30 cellular contexts compared by ENCODE assay signal in the genomic region with DNA sequence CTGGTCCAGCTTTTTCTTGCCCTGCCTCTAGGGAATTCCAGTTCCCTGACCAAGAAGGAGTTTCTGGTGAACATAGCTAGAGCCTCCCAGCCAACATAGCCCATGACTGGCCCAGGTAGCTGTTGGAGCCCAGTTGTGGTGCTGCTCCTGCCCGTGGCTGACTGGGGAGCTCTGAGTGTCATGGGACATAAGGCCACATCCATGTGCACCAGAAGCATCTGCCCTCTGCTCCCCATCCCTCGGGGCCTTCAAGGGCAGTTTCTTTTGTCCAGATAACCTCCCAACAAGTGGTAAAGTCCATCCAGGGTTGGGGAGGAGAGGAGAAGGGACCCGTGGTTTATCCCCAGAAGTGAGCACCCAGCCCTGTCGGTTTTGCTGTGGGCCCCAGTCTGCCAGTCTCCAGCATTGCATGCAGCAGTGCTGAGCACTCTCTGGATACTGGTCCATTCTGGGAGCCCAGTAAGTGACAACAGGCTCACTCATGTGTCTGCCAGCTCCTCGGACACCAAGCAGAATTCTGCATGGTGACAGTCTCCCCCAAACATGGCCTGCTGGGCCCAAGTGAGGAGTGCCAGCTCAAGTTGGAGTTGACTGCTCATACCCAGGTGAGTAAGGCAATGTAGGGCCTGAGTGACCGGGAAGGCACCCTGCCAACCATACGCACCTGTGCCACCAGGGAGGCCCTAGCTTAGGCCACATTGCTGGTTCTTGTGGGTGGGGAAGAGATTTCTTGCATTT.
"Had no signal": no experiment of that assay in that cellular context is flagged by ENCODE, and none has a peak within 500 bp of the region (broad histone marks: within the 10 kb centered on the region; RNA-seq: fewer than 3 reads in every experiment).

No MANE protein-coding gene starts in this region.

- H3K4me2 ChIP-seq: neural progenitor cell had no signal

- H3K9me3 Mint-ChIP-seq: activated T-helper 17 cell treated with anti-CD3 and anti-CD28 coated beads, Interleukin-2, amount 50 U/mL, for 72 hours had no signal

- H3K36me3 Mint-ChIP-seq: neural progenitor cell; stimulated activated effector memory CD8-positive, alpha-beta T cell treated with anti-CD3 and anti-CD28 coated beads, Interleukin-12 subunit alpha, Interleukin-12 subunit beta, amount 100 ng/mL, for 72 hours had no signal

- H3K27me3 ChIP-seq: breast epithelium, gastroesophageal sphincter, neural progenitor cell, ovary, right atrium auricular region, suprapubic skin, transverse colon had no signal

- H3K27ac ChIP-seq: breast epithelium, gastroesophageal sphincter, neural progenitor cell, ovary, psoas muscle, right atrium auricular region, skin epidermis, suprapubic skin, transverse colon, VCaP had no signal

- DNase-seq: activated CD4-positive, alpha-beta memory T cell treated with anti-CD3 and anti-CD28 coated beads, Interleukin-2, amount 10 ng/mL, durations not matched to agents 7 days and 5 days; activated CD4-positive, alpha-beta T cell treated with anti-CD3 and anti-CD28 coated beads, Interleukin-2, amount 10 ng/mL, durations not matched to agents 24 days and 14 days; activated naive CD4-positive, alpha-beta T cell treated with Interleukin-2 at 50 U/mL for 16 hours; activated naive CD8-positive, alpha-beta T cell treated with anti-CD3 and anti-CD28 coated beads for 36 hours; activated T-cell treated with anti-CD3 and anti-CD28 coated beads, Interleukin-2, amount 50 U/mL, for 24 hours; amniotic stem cell; hypothalamus; left cardiac atrium; naive thymus-derived CD4-positive, alpha-beta T cell; ovary; psoas muscle; stimulated activated CD4-positive, alpha-beta T cell treated with anti-CD3 and anti-CD28 coated beads, Interleukin-2, amount 100 ng/mL, for 24 hours; stimulated activated naive CD8-positive, alpha-beta T cell treated with anti-CD3 and anti-CD28 coated beads, Interleukin-15, amount 100 ng/mL, for 72 hours; transverse colon had no signal

- FAIRE-seq: colon, islet of Langerhans, urothelium cell line had no signal

- H3K9ac ChIP-seq: neural progenitor cell had no signal

- H3K4me3 Mint-ChIP-seq: activated CD4-positive, alpha-beta memory T cell treated with anti-CD3 and anti-CD28 coated beads, Interleukin-2, amount 10 ng/mL, durations not matched to agents 7 days and 5 days; activated CD4-positive, alpha-beta T cell treated with anti-CD3 and anti-CD28 coated beads, Interleukin-2, amount 10 ng/mL, durations not matched to agents 24 days and 14 days; activated naive CD8-positive, alpha-beta T cell treated with anti-CD3 and anti-CD28 coated beads for 36 hours; activated T-cell treated with anti-CD3 and anti-CD28 coated beads, Interleukin-2, amount 50 U/mL, for 24 hours; activated T-helper 17 cell treated with anti-CD3 and anti-CD28 coated beads, Interleukin-2, amount 50 U/mL, for 72 hours; central memory CD8-positive, alpha-beta T cell; naive thymus-derived CD4-positive, alpha-beta T cell; neural progenitor cell; stimulated activated effector memory CD8-positive, alpha-beta T cell treated with anti-CD3 and anti-CD28 coated beads, Interleukin-12 subunit alpha, Interleukin-12 subunit beta, amount 100 ng/mL, for 72 hours; stimulated activated naive CD8-positive, alpha-beta T cell treated with anti-CD3 and anti-CD28 coated beads, Interleukin-15, amount 100 ng/mL, for 72 hours; T-helper 2 cell treated with Interferon-gamma antibody and Interleukin-4, amounts not matched to agents 5 μg/mL and 100 μg/mL, for 36 hours had no signal

- H3K9me3 ChIP-seq: breast epithelium, gastroesophageal sphincter, ovary, suprapubic skin had no signal

- ATAC-seq: activated CD4-positive, CD25-positive, alpha-beta regulatory T cell treated with anti-CD3 and anti-CD28 coated beads, Interleukin-2, amount 50 U/mL, for 24 hours; activated T-helper 17 cell treated with anti-CD3 and anti-CD28 coated beads, Interleukin-2, amount 50 U/mL, for 72 hours; gastroesophageal sphincter; left cardiac atrium; psoas muscle; stimulated activated effector memory CD8-positive, alpha-beta T cell treated with anti-CD3 and anti-CD28 coated beads, Interleukin-12 subunit alpha, Interleukin-12 subunit beta, amount 100 ng/mL, for 72 hours; stimulated activated naive CD8-positive, alpha-beta T cell treated with anti-CD3 and anti-CD28 coated beads, Interleukin-15, amount 100 ng/mL, for 72 hours had no signal

- H3K27me3 Mint-ChIP-seq: activated naive CD8-positive, alpha-beta T cell treated with anti-CD3 and anti-CD28 coated beads for 36 hours; activated T-cell treated with anti-CD3 and anti-CD28 coated beads, Interleukin-2, amount 50 U/mL, for 24 hours; activated T-helper 17 cell treated with anti-CD3 and anti-CD28 coated beads, Interleukin-2, amount 50 U/mL, for 72 hours; stimulated activated naive CD8-positive, alpha-beta T cell treated with anti-CD3 and anti-CD28 coated beads, Interleukin-15, amount 100 ng/mL, for 72 hours had no signal

- H3K4me1 ChIP-seq: breast epithelium, gastroesophageal sphincter, neural progenitor cell, psoas muscle, right atrium auricular region, suprapubic skin, transverse colon had no signal

- H3K4me3 ChIP-seq: breast epithelium, gastroesophageal sphincter, lung, neural progenitor cell, ovary, psoas muscle, right atrium auricular region, skin epidermis, suprapubic skin, transverse colon had no signal

- H3K27ac Mint-ChIP-seq: activated CD4-positive, alpha-beta memory T cell treated with anti-CD3 and anti-CD28 coated beads, Interleukin-2, amount 10 ng/mL, durations not matched to agents 7 days and 5 days; activated CD4-positive, alpha-beta T cell treated with anti-CD3 and anti-CD28 coated beads, Interleukin-2, amount 10 ng/mL, durations not matched to agents 24 days and 14 days; activated naive CD8-positive, alpha-beta T cell treated with anti-CD3 and anti-CD28 coated beads for 36 hours; activated T-cell treated with anti-CD3 and anti-CD28 coated beads, Interleukin-2, amount 50 U/mL, for 24 hours; activated T-helper 17 cell treated with anti-CD3 and anti-CD28 coated beads, Interleukin-2, amount 50 U/mL, for 72 hours; naive thymus-derived CD4-positive, alpha-beta T cell; neural progenitor cell; stimulated activated effector memory CD8-positive, alpha-beta T cell treated with anti-CD3 and anti-CD28 coated beads, Interleukin-12 subunit alpha, Interleukin-12 subunit beta, amount 100 ng/mL, for 72 hours; T-helper 2 cell treated with Interferon-gamma antibody and Interleukin-4, amounts not matched to agents 5 μg/mL and 100 μg/mL, for 36 hours had no signal

- H3K4me1 Mint-ChIP-seq: activated CD4-positive, alpha-beta memory T cell treated with anti-CD3 and anti-CD28 coated beads, Interleukin-2, amount 10 ng/mL, durations not matched to agents 7 days and 5 days; activated CD4-positive, alpha-beta T cell treated with anti-CD3 and anti-CD28 coated beads, Interleukin-2, amount 10 ng/mL, durations not matched to agents 24 days and 14 days; activated naive CD8-positive, alpha-beta T cell treated with anti-CD3 and anti-CD28 coated beads for 36 hours; activated T-helper 17 cell treated with anti-CD3 and anti-CD28 coated beads, Interleukin-2, amount 50 U/mL, for 72 hours; central memory CD8-positive, alpha-beta T cell; stimulated activated effector memory CD8-positive, alpha-beta T cell treated with anti-CD3 and anti-CD28 coated beads, Interleukin-12 subunit alpha, Interleukin-12 subunit beta, amount 100 ng/mL, for 72 hours; stimulated activated naive CD8-positive, alpha-beta T cell treated with anti-CD3 and anti-CD28 coated beads, Interleukin-15, amount 100 ng/mL, for 72 hours had no signal

- H3K36me3 ChIP-seq: breast epithelium, gastroesophageal sphincter, neural progenitor cell, ovary, right atrium auricular region, suprapubic skin, transverse colon had no signal

- H2AFZ ChIP-seq: neural progenitor cell had no signal
